Comparison of ENCODE assay signal across 20 cellular contexts in the genomic region with DNA sequence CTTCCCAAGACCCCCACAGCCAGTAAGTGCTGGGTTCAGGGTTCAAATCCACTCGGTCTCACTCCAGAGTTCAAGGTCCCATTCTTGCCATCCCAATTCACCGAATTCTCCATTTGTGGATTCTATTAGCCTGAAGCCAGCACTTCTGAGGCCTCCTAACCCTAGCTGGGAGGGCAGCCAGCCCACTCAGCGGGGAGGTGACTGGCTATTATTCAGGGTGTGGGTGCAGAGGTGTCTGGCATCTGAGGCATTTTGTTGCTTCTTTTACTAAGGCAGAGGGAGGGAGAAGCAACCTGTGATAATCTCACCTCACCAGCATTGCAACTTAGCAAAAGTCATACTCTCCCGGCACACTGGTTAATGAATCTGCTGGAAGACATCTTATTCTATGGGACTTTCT. TPM values are rescaled to one million over a fixed set of nuclear protein-coding genes. Genes with fewer than 3 reads are reported as not detected.
DNase-seq lines count a peak whose midpoint lies in the region; ATAC-seq and TF ChIP-seq lines count a peak whose summit lies in the region.
"Had no signal": no experiment of that assay in that cellular context is flagged by ENCODE, and none has a peak within 500 bp of the region (broad histone marks: within the 10 kb centered on the region; RNA-seq: fewer than 3 reads in every experiment).

No MANE protein-coding gene starts in this region.

- H3K4me3 Mint-ChIP-seq in natural killer cell (peak overlapping the region; percentile 50), WTC11 (no peak overlapping the region), endodermal cell (no peak overlapping the region)
- no peak overlapping the region for H3K4me3 Mint-ChIP-seq in natural killer cell treated with Interleukin-12 subunit alpha and Interleukin-12 subunit beta and Interleukin-15 and Interleukin-18, amount 100 ng/mL, for 72 hours
- H3K4me3 Mint-ChIP-seq: B cell; CD4-positive, CD25-positive, alpha-beta regulatory T cell; CD8-positive, alpha-beta T cell; HFFc6 had no signal

- no peak for TF ChIP-seq CTCF in natural killer cell (IDR thresholded peaks at IDR 0.05)
- no peak for TF ChIP-seq CTCF in WTC11 (IDR thresholded peaks at IDR 0.05)
- TF ChIP-seq CTCF in endodermal cell (conservative IDR thresholded peaks at IDR 0.05), result no peak

- no peaks in the 10 kb centered on the region for H3K27me3 ChIP-seq in endodermal cell (ENCODE audit: control insufficient read depth, insufficient read depth, low read length, poor library complexity, severe bottlenecking)
- H3K27me3 ChIP-seq: BLaER1 had no signal

- H3K9me3 Mint-ChIP-seq in natural killer cell (no peaks in the 10 kb centered on the region), WTC11 (peaks cover 9% of the 10 kb centered on the region; the same call in 1 of the 2 replicates), endodermal cell (peaks cover 2% of the 10 kb centered on the region)
- no peaks in the 10 kb centered on the region for H3K9me3 Mint-ChIP-seq in natural killer cell treated with Interleukin-12 subunit alpha and Interleukin-12 subunit beta and Interleukin-15 and Interleukin-18, amount 100 ng/mL, for 72 hours
- H3K9me3 Mint-ChIP-seq: HFFc6 had no signal

- H3K27ac ChIP-seq in endodermal cell (ENCODE audit: low read depth, low read length), result no peak overlapping the region
- H3K27ac ChIP-seq: 22Rv1, BLaER1, C4-2B had no signal

- CTCF ChIA-PET in WTC11 (lab: Charles Lee), result no interaction called here

- H3K36me3 Mint-ChIP-seq in natural killer cell (no peaks in the 10 kb centered on the region), WTC11 (peaks cover 11% of the 10 kb centered on the region; the same call in 1 of the 2 replicates), endodermal cell (ENCODE audit: low read depth) (peaks cover 6% of the 10 kb centered on the region)
- no peaks in the 10 kb centered on the region for H3K36me3 Mint-ChIP-seq in natural killer cell treated with Interleukin-12 subunit alpha and Interleukin-12 subunit beta and Interleukin-15 and Interleukin-18, amount 100 ng/mL, for 72 hours
- H3K36me3 Mint-ChIP-seq: CD8-positive, alpha-beta T cell had no signal

- H3K4me3 ChIP-seq in endodermal cell (ENCODE audit: low read length), result no peak overlapping the region
- H3K4me3 ChIP-seq: BLaER1, HAP-1 had no signal

- intact Hi-C loops in natural killer cell (cut with micrococcal nuclease), result loop anchor here (10.0 kb wide), 1 partner anchor 252 kb away; no protein-coding TSS in a partner anchor

- no peak for ATAC-seq in natural killer cell
- no peak for ATAC-seq in natural killer cell treated with Interleukin-12 subunit alpha and Interleukin-12 subunit beta and Interleukin-15 and Interleukin-18, amount 100 ng/mL, for 72 hours
- ATAC-seq in WTC11, result peak; percentile 52
- ATAC-seq in HG03175 (IDR thresholded peaks at IDR 0.05; ENCODE audit: unreplicated experiment), result no peak
- ATAC-seq: CD8-positive, alpha-beta T cell had no signal

- POLR2A ChIA-PET in WTC11 (lab: Charles Lee), result no interaction called here

- DNase-seq in DMS 273 (lab: John Stamatoyannopoulos, UW; ENCODE audit: unreplicated experiment) (peak; percentile 59), DMS 273 treated with DMSO at 0.1 percent for 48 hours (lab: John Stamatoyannopoulos, UW) (no peak), natural killer cell (no peak), WTC11 (ENCODE audit: low spot score) (no peak), endodermal cell (peak; percentile 65), NCI-H2081 (lab: John Stamatoyannopoulos, UW) (no peak)
- no peak for DNase-seq in natural killer cell treated with Interleukin-12 subunit alpha and Interleukin-12 subunit beta and Interleukin-15 and Interleukin-18, amount 100 ng/mL, for 72 hours (ENCODE audit: low spot score)
- DNase-seq: Caco-2; CD4-positive, CD25-positive, alpha-beta regulatory T cell; CD8-positive, alpha-beta T cell; DMS53; DMS79 treated with DMSO at 0.1 percent for 48 hours; GOT3; HFFc6 had no signal

- H3K9me3 ChIP-seq in endodermal cell (ENCODE audit: control insufficient read depth, low read length), result peaks cover 54% of the 10 kb centered on the region
- H3K9me3 ChIP-seq: HAP-1 had no signal

- no peaks in the 10 kb centered on the region for H3K4me1 ChIP-seq in endodermal cell (ENCODE audit: control insufficient read depth, insufficient read depth, low read length)
- H3K4me1 ChIP-seq: BLaER1, Caco-2, HAP-1 had no signal

- no peaks in the 10 kb centered on the region for H3K36me3 ChIP-seq in endodermal cell (ENCODE audit: control insufficient read depth, insufficient read depth, low read length)
- H3K36me3 ChIP-seq: BLaER1, HAP-1 had no signal

- H3K4me1 Mint-ChIP-seq in natural killer cell, result no peaks in the 10 kb centered on the region
- H3K4me1 Mint-ChIP-seq in natural killer cell treated with Interleukin-12 subunit alpha and Interleukin-12 subunit beta and Interleukin-15 and Interleukin-18, amount 100 ng/mL, for 72 hours (ENCODE audit: low read depth in 2 of 2), result no peaks in the 10 kb centered on the region
- 0 out of 2 replicates have a peak, but pooled peaks cover 2% of the 10 kb centered on the region for H3K4me1 Mint-ChIP-seq in WTC11
- H3K4me1 Mint-ChIP-seq in endodermal cell, result no peaks in the 10 kb centered on the region
- H3K4me1 Mint-ChIP-seq: B cell; CD4-positive, CD25-positive, alpha-beta regulatory T cell had no signal

- H3K27ac Mint-ChIP-seq in natural killer cell (peak overlapping the region in 1 of 2 donors; percentile 42), WTC11 (no peak overlapping the region), endodermal cell (no peak overlapping the region)
- peak overlapping the region in 1 of 2 donors; percentile 43 for H3K27ac Mint-ChIP-seq in natural killer cell treated with Interleukin-12 subunit alpha and Interleukin-12 subunit beta and Interleukin-15 and Interleukin-18, amount 100 ng/mL, for 72 hours
- H3K27ac Mint-ChIP-seq: B cell; CD8-positive, alpha-beta T cell; HFFc6 had no signal

- WGBS in endodermal cell (ENCODE audit: insufficient coverage in 1 of 2, insufficient read length in 1 of 2), 2 experiments, result 89 to 91% methylated on average over 3 to 4 of the region's 4 CpGs

- H3K27me3 Mint-ChIP-seq in natural killer cell (ENCODE audit: low read depth in 2 of 2) (no peaks in the 10 kb centered on the region), WTC11 (ENCODE audit: low read depth) (no peaks in the 10 kb centered on the region), endodermal cell (ENCODE audit: insufficient read depth) (no peaks in the 10 kb centered on the region)
- H3K27me3 Mint-ChIP-seq in natural killer cell treated with Interleukin-12 subunit alpha and Interleukin-12 subunit beta and Interleukin-15 and Interleukin-18, amount 100 ng/mL, for 72 hours, result no peaks in the 10 kb centered on the region
- H3K27me3 Mint-ChIP-seq: B cell had no signal

- H3K9ac ChIP-seq in endodermal cell (ENCODE audit: extremely low read depth, low read length, poor library complexity, severe bottlenecking), result no peak overlapping the region
- H3K9ac ChIP-seq: BLaER1 had no signal

TF ChIP-seq in WTC11, 78 proteins besides CTCF, POLR2A, EP300 and RAD21 (continues in another document):
- no peak for TF ChIP-seq OVOL2 (CRISPR knock-in tag; IDR thresholded peaks at IDR 0.05; ENCODE audit: borderline replicate concordance)
- TF ChIP-seq SMAD3 (CRISPR knock-in tag; IDR thresholded peaks at IDR 0.05; ENCODE audit: borderline replicate concordance), result no peak
- no peak for TF ChIP-seq ZNF138 (CRISPR knock-in tag; conservative IDR thresholded peaks at IDR 0.05)
- TF ChIP-seq PRRX2 (CRISPR knock-in tag; IDR thresholded peaks at IDR 0.05), result no peak
- no peak for TF ChIP-seq ZNF532 (CRISPR knock-in tag; IDR thresholded peaks at IDR 0.05; ENCODE audit: borderline replicate concordance)
- no peak for TF ChIP-seq ESRRA (CRISPR knock-in tag; IDR thresholded peaks at IDR 0.05; ENCODE audit: borderline replicate concordance)
- TF ChIP-seq TEAD4 (CRISPR knock-in tag; IDR thresholded peaks at IDR 0.05), result no peak
- TF ChIP-seq FOXP1 (CRISPR knock-in tag; IDR thresholded peaks at IDR 0.05; ENCODE audit: borderline replicate concordance), result no peak
- TF ChIP-seq NFE2L1 (CRISPR knock-in tag; IDR thresholded peaks at IDR 0.05), result no peak
- no peak for TF ChIP-seq MYBL2 (CRISPR knock-in tag; IDR thresholded peaks at IDR 0.05)

RNA-seq across cellular contexts. Expression of gene PTPRN2, which starts 8.7 kb away (rescaled TPM):
- total RNA-seq in natural killer cell (1 to 10 TPM; 1.3 to 2.5 (median 1.9) TPM), WTC11 (2021) (2.6 to 4.7 TPM (median 3.9 TPM) in 3 replicates), endodermal cell (1 to 10 TPM in 1 of 2 donors, under 1 TPM in 1; 0.69 to 1.2 TPM)
- under 1 TPM; 0.17 to 0.74 TPM for total RNA-seq in natural killer cell treated with Interleukin-12 subunit alpha and Interleukin-12 subunit beta and Interleukin-15 and Interleukin-18, amount 100 ng/mL, for 72 hours
- 0.68 TPM for polyA plus RNA-seq in endodermal cell (2013, experiment 1 of 2)
- polyA plus RNA-seq in endodermal cell (2013, experiment 2 of 2), result 0.37 TPM

Comparison
In these comparisons a context has a peak if more than half of its experiments do, and no peak if none do; other contexts are left out.
1. DNase-seq: peak in DMS 273 (single experiment) and endodermal cell (single experiment); none in DMS 273 treated with DMSO at 0.1 percent for 48 hours (single experiment), natural killer cell (single experiment), natural killer cell treated with Interleukin-12 subunit alpha and Interleukin-12 subunit beta and Interleukin-15 and Interleukin-18, amount 100 ng/mL, for 72 hours (single experiment), WTC11 (single experiment) and NCI-H2081 (0 of 2).